8 cellular contexts compared by ENCODE assay signal in genomic region chr15:67080900-67081431, GRCh38. TPM values are rescaled to one million over a fixed set of nuclear protein-coding genes. Genes with fewer than 3 reads are reported as not detected.
A peak's percentile ranks its signal among the peaks of the same experiment; 100 is the strongest.
DNase-seq lines count a peak whose midpoint lies in the region; ATAC-seq, FAIRE-seq and TF ChIP-seq lines count a peak whose summit lies in the region.

No MANE protein-coding gene starts in this region.

- H3K27me3 ChIP-seq in OCI-LY3 (ENCODE audit: low read depth, low read length), result no peaks in the 10 kb centered on the region
- no peaks in the 10 kb centered on the region for H3K27me3 ChIP-seq in left ventricle myocardium inferior (ENCODE audit: low read depth)

- H3K36me3 ChIP-seq in OCI-LY3 (replicated peaks; ENCODE audit: low read depth, low read length) (peaks cover 3% of the 10 kb centered on the region), left ventricle myocardium inferior (no peaks in the 10 kb centered on the region)

- peaks cover 57% of the 10 kb centered on the region for H3K79me2 ChIP-seq in OCI-LY3 (ENCODE audit: low read length)

- peaks cover 77% of the 10 kb centered on the region for H3K36me3 Mint-ChIP-seq in activated naive CD4-positive, alpha-beta T cell treated with anti-CD3 and anti-CD28 coated beads, Interleukin-2, amount 10 ng/mL, durations not matched to agents 7 days and 5 days

- H3K4me3 ChIP-seq in OCI-LY3 (ENCODE audit: low read length) (peak overlapping the region; percentile 65), left ventricle myocardium inferior (peak overlapping the region; percentile 29)

- peaks cover 31% of the 10 kb centered on the region; the same call in 1 of the 2 replicates for H4K20me1 ChIP-seq in OCI-LY3 (ENCODE audit: insufficient read depth, low read length)

- H3K4me2 ChIP-seq in OCI-LY3 (ENCODE audit: low read length), result peak overlapping the region; percentile 96

- peak; percentile 50 for DNase-seq in GM18507 (ENCODE audit: extremely low spot score, insufficient read length, low read depth)
- DNase-seq in activated naive CD4-positive, alpha-beta T cell treated with anti-CD3 and anti-CD28 coated beads, Interleukin-2, amount 10 ng/mL, durations not matched to agents 7 days and 5 days, result peak; percentile 57
- DNase-seq in left ventricle myocardium inferior, result peak; percentile 29
- DNase-seq in stimulated activated CD4-positive, alpha-beta T cell treated with anti-CD3 and anti-CD28 coated beads, Interleukin-15, amount 100 ng/mL, for 48 hours (ENCODE audit: low read depth in 2 of 2), result peak; percentile 68 to 72
- DNase-seq in DMS 273 (lab: John Stamatoyannopoulos, UW; ENCODE audit: unreplicated experiment), result no peak
- DNase-seq in urothelium cell line (ENCODE audit: low spot score), result no peak

- peak overlapping the region; percentile 96 for H3K27ac Mint-ChIP-seq in activated naive CD4-positive, alpha-beta T cell treated with anti-CD3 and anti-CD28 coated beads, Interleukin-2, amount 10 ng/mL, durations not matched to agents 7 days and 5 days

- H3K9me3 Mint-ChIP-seq in activated naive CD4-positive, alpha-beta T cell treated with anti-CD3 and anti-CD28 coated beads, Interleukin-2, amount 10 ng/mL, durations not matched to agents 7 days and 5 days, result no peaks in the 10 kb centered on the region

- H3K9ac ChIP-seq in OCI-LY3 (ENCODE audit: low read length), result peak overlapping the region; percentile 48

- ATAC-seq in HG02759 (IDR thresholded peaks at IDR 0.05; ENCODE audit: unreplicated experiment), result peak; percentile 51

- CTCF ChIA-PET in activated naive CD4-positive, alpha-beta T cell treated with anti-CD3 and anti-CD28 coated beads, Interleukin-2, amount 10 ng/mL, durations not matched to agents 7 days and 5 days (lab: Charles Lee), result interaction anchor here (1.0 to 3.8 kb wide), 9 partner anchors 8 to 135 kb away, joined by 3 to 19 read pairs (median 4); partner anchors contain the start of gene SMAD3

- H3K4me3 Mint-ChIP-seq in activated naive CD4-positive, alpha-beta T cell treated with anti-CD3 and anti-CD28 coated beads, Interleukin-2, amount 10 ng/mL, durations not matched to agents 7 days and 5 days, result no peak overlapping the region

- intact Hi-C loops in left ventricle myocardium inferior (cut with micrococcal nuclease), result no loop called here

- H3K4me1 ChIP-seq in OCI-LY3 (ENCODE audit: low read length) (peaks cover 91% of the 10 kb centered on the region), left ventricle myocardium inferior (peaks cover 92% of the 10 kb centered on the region)

- FAIRE-seq in GM18507 (lab: Jason Lieb, UNC) (peak; percentile 93), urothelium cell line (lab: Jason Lieb, UNC) (no peak)

- no peaks in the 10 kb centered on the region for H3K27me3 Mint-ChIP-seq in activated naive CD4-positive, alpha-beta T cell treated with anti-CD3 and anti-CD28 coated beads, Interleukin-2, amount 10 ng/mL, durations not matched to agents 7 days and 5 days

- no peaks in the 10 kb centered on the region for H3K9me3 ChIP-seq in OCI-LY3 (ENCODE audit: insufficient read depth, low read length)
- H3K9me3 ChIP-seq in left ventricle myocardium inferior (replicated peaks), result no peaks in the 10 kb centered on the region

- peaks cover 96% of the 10 kb centered on the region for H3K4me1 Mint-ChIP-seq in activated naive CD4-positive, alpha-beta T cell treated with anti-CD3 and anti-CD28 coated beads, Interleukin-2, amount 10 ng/mL, durations not matched to agents 7 days and 5 days

- no peak overlapping the region for H2AFZ ChIP-seq in OCI-LY3 (ENCODE audit: low read depth, low read length)

- TF ChIP-seq CTCF in OCI-LY3 (IDR thresholded peaks at IDR 0.05; ENCODE audit: low read depth, low read length) (peak; percentile 74), left ventricle myocardium inferior (IDR thresholded peaks at IDR 0.05; ENCODE audit: borderline replicate concordance) (no peak)

- H3K27ac ChIP-seq in OCI-LY3 (ENCODE audit: low read length), result peak overlapping the region; percentile 78
- H3K27ac ChIP-seq in left ventricle myocardium inferior (replicated peaks), result peak overlapping the region; percentile 80

RNA-seq across cellular contexts. Expression of gene SMAD3, which starts 15.6 kb away (rescaled TPM):
- total RNA-seq in left ventricle myocardium inferior, result 18.8 TPM

Comparison
In these comparisons a context has a peak if more than half of its experiments do, and no peak if none do; other contexts are left out.
1. DNase-seq: peak in GM18507 (single experiment), activated naive CD4-positive, alpha-beta T cell treated with anti-CD3 and anti-CD28 coated beads, Interleukin-2, amount 10 ng/mL, durations not matched to agents 7 days and 5 days (single experiment), left ventricle myocardium inferior (single experiment) and stimulated activated CD4-positive, alpha-beta T cell treated with anti-CD3 and anti-CD28 coated beads, Interleukin-15, amount 100 ng/mL, for 48 hours (2 of 2); none in DMS 273 (single experiment) and urothelium cell line (single experiment).